8 cellular contexts compared by ENCODE assay signal in the genomic region with DNA sequence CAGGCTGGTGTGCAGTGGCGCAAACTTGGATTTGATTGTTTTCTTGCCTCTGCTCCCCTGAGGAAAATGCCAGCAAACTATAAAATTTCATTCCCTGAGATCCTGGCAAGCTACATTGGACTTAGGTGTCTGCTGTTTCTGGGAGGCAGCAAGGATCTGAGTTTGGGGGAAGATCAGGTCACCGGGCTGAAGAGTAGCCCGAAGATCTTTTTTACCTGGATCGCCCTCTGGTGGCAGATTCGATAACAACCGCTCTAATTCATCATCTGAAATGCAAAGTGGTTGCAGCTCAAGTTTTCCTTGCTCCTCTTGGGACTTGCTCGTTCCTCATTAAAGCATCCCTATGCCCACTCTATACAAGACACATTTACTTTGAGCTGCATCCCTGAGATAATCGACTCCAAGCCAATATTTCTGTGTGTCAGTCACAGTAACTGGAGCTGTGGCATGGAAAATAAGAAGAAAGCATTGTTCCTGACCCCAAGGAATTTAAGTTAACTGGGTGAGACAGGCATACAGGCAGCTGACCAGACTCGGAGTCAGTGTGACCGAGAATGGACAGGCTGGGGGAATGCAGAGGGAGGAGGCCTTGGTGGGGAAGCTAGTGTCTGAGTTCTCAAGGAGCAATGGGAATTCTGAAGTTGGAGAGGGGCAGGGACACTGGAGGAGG.
A peak's percentile ranks its signal among the peaks of the same experiment; 100 is the strongest.
DNase-seq lines count a peak whose midpoint lies in the region; FAIRE-seq and TF ChIP-seq lines count a peak whose summit lies in the region.

No MANE protein-coding gene starts in this region.

- no peaks in the 10 kb centered on the region for H3K79me1 ChIP-seq in H1 (ENCODE audit: low read depth, low read length)

- H3K23ac ChIP-seq in H1 (ENCODE audit: insufficient read length) = no peak overlapping the region

- H4K91ac ChIP-seq in H1 (replicated peaks; ENCODE audit: insufficient read length, low read length) = no peak overlapping the region

- peaks cover 5 to 14% of the 10 kb centered on the region in 2 experiments; a peak in 3 of 4 replicates for H3K9me3 ChIP-seq in H1 (ENCODE audit: insufficient read depth in 2 of 2, low read depth in 1 of 2, low read length in 1 of 2)
- H3K9me3 ChIP-seq in stomach = no peaks in the 10 kb centered on the region

- no peak overlapping the region for H3K14ac ChIP-seq in H1 (ENCODE audit: insufficient read length)

- H2BK15ac ChIP-seq in H1 (ENCODE audit: low read length) = no peak overlapping the region

- H3K27ac ChIP-seq in H1 (ENCODE audit: low read depth, low read length) (no peak overlapping the region), stomach (no peak overlapping the region), coronary artery (no peak overlapping the region)

- no peak overlapping the region for H4K8ac ChIP-seq in H1 (ENCODE audit: extremely low read depth, insufficient read depth, low read length)

- TF ChIP-seq CTCF in AG04449 (IDR thresholded peaks at IDR 0.05; ENCODE audit: insufficient read depth, low read length, missing control alignments) (peak; percentile 64), GM12875 (IDR thresholded peaks at IDR 0.05; ENCODE audit: borderline replicate concordance, insufficient read depth, low read depth, low read length) (peak; percentile 77), H1 (IDR thresholded peaks at IDR 0.05; ENCODE audit: control extremely low read depth in 1 of 3, insufficient read depth in 1 of 3, low read depth in 1 of 3, low read length in 3 of 3) (peak; percentile 30 to 78 (median 71)), stomach (IDR thresholded peaks at IDR 0.05) (peak in 3 of 7 experiments; percentile 41 to 46 (median 45)), coronary artery (IDR thresholded peaks at IDR 0.05) (no peak)

- DNase-seq in AG04449 (ENCODE audit: low read depth, low spot score) (no peak), NCI-H2171 (lab: John Stamatoyannopoulos, UW) (peak; percentile 30), H1 (ENCODE audit: low read depth in 1 of 2, low spot score in 2 of 2) (peak; percentile 36 to 90), mucosa of gallbladder (ENCODE audit: low spot score) (peak; percentile 56), stomach (peak; percentile 51), coronary artery (ENCODE audit: low spot score) (no peak)
- peak; percentile 65 to 73 for DNase-seq in activated CD4-positive, alpha-beta T cell treated with anti-CD3 and anti-CD28 coated beads, Interleukin-2, amount 50 U/mL, for 48 hours

- H3K79me2 ChIP-seq in H1 (ENCODE audit: control insufficient read depth in 1 of 2, insufficient read depth in 2 of 2, low read length in 2 of 2) = no peaks in the 10 kb centered on the region

- no peaks in the 10 kb centered on the region for H4K20me1 ChIP-seq in H1 (replicated peaks in 1 of 2; ENCODE audit: control insufficient read depth in 1 of 2, insufficient read depth in 2 of 2, low read length in 2 of 2)

- POLR2A ChIA-PET in AG04449 (lab: Yijun Ruan, JAX) = no interaction called here
- POLR2A ChIA-PET in H1 (lab: Charles Lee; ENCODE audit: partially characterized antibody) = no interaction called here

- no peak overlapping the region for H2BK12ac ChIP-seq in H1 (ENCODE audit: low read depth, low read length)

- no peak overlapping the region for H3K56ac ChIP-seq in H1 (replicated peaks; ENCODE audit: insufficient read length, low read depth, low read length)

- WGBS in H1 (ENCODE audit: extremely low coverage in 1 of 2, insufficient coverage in 1 of 2, insufficient read length in 1 of 2, insufficient replicate concordance in 2 of 2, low coverage in 1 of 2, low lambda C conversion rate in 2 of 2, missing lambda C conversion rate in 1 of 2), 2 experiments = 32% methylated on average over 9 of the region's 10 CpGs; no CpG with 5 or more reads in 1 of the 2 experiments
- 16 to 18% (median 17%) methylated on average over 10 of the region's 10 CpGs for WGBS in stomach, 5 donors

- H3K27me3 ChIP-seq in H1 (replicated peaks in 1 of 4; ENCODE audit: control insufficient read depth in 3 of 4, extremely low read depth in 1 of 4, insufficient read depth in 3 of 4, low read length in 3 of 4) (no peaks in the 10 kb centered on the region), stomach (peaks cover 0 to 44% (median 0%) of the 10 kb centered on the region in 3 donors)

- H2BK120ac ChIP-seq in H1 (replicated peaks; ENCODE audit: low read depth, low read length) = no peak overlapping the region

- peak; percentile 95 for FAIRE-seq in H1 (lab: Jason Lieb, UNC)

- H3K23me2 ChIP-seq in H1 (ENCODE audit: low read depth, low read length) = no peaks in the 10 kb centered on the region

- CTCF ChIA-PET in AG04449 (lab: Yijun Ruan, JAX) (interaction anchor here (0.6 to 8.0 kb wide), 20 partner anchors 8 to 1076 kb away, joined by 3 to 167 read pairs (median 4); partner anchors contain the start of gene CDS2), H1 (lab: Charles Lee; ENCODE audit: partially characterized antibody) (interaction anchor here (0.6 to 6.6 kb wide), 28 partner anchors 11 to 328 kb away, joined by 3 to 72 read pairs (median 4); no protein-coding TSS in a partner anchor)

- intact Hi-C loops in stomach (cut with DNase I; ENCODE audit: low total_unique reads) = no loop called here

- H3K4me3 ChIP-seq in AG04449 (ENCODE audit: low read depth, low read length) = no peak overlapping the region
- H3K4me3 ChIP-seq in GM12875 (ENCODE audit: low read depth, low read length) = no peak overlapping the region
- no peak overlapping the region; a peak in 1 of 8 replicates for H3K4me3 ChIP-seq in H1 (ENCODE audit: extremely low read depth in 1 of 4, insufficient read depth in 2 of 4, low read depth in 3 of 4, low read length in 4 of 4)
- H3K4me3 ChIP-seq in stomach = no peak overlapping the region
- H3K4me3 ChIP-seq in coronary artery = no peak overlapping the region

- no peak overlapping the region for H2AK5ac ChIP-seq in H1 (ENCODE audit: low read depth, low read length)

- no peak overlapping the region for H2BK5ac ChIP-seq in H1 (ENCODE audit: low read depth, low read length)

- no peak overlapping the region for H3K9ac ChIP-seq in H1 (replicated peaks in 1 of 4; ENCODE audit: extremely low read depth in 1 of 4, low read depth in 3 of 4, low read length in 3 of 4)

- TF ChIP-seq POLR2A in H1 (IDR thresholded peaks at IDR 0.05; ENCODE audit: control extremely low read depth in 1 of 2, low read depth in 2 of 2, low read length in 2 of 2) = no peak
- no peak for TF ChIP-seq POLR2A in stomach (IDR thresholded peaks at IDR 0.05)

- peak; percentile 73 to 77 for TF ChIP-seq RAD21 in H1 (IDR thresholded peaks at IDR 0.05 in 1 of 2, conservative IDR thresholded peaks at IDR 0.05 in 1 of 2; ENCODE audit: low read depth in 2 of 2, low read length in 2 of 2)

- no peak overlapping the region for H3K4ac ChIP-seq in H1 (replicated peaks; ENCODE audit: insufficient read length, low read depth, low read length)

- H3K4me1 ChIP-seq in H1 (replicated peaks in 1 of 4; ENCODE audit: control insufficient read depth in 3 of 4, insufficient read depth in 4 of 4, low read length in 3 of 4) (no peaks in the 10 kb centered on the region), stomach (peaks cover 0 to 3% (median 0%) of the 10 kb centered on the region in 4 donors)

- no peak overlapping the region for H2BK20ac ChIP-seq in H1 (ENCODE audit: low read length)

- H2AFZ ChIP-seq in H1 (ENCODE audit: low read length) = no peak overlapping the region

- no peak overlapping the region for H3K4me2 ChIP-seq in H1 (ENCODE audit: insufficient read depth in 1 of 2, low read depth in 2 of 2, low read length in 2 of 2)

- H3K36me3 ChIP-seq in H1 (ENCODE audit: control insufficient read depth in 2 of 4, insufficient read depth in 4 of 4, low read length in 3 of 4) (no peaks in the 10 kb centered on the region), stomach (no peaks in the 10 kb centered on the region)

- H4K5ac ChIP-seq in H1 (ENCODE audit: insufficient read length, low read depth, low read length) = no peak overlapping the region

- TF ChIP-seq EP300 in H1 (IDR thresholded peaks at IDR 0.05; ENCODE audit: borderline replicate concordance in 1 of 2, low read depth in 2 of 2, low read length in 2 of 2) = no peak
- no peak for TF ChIP-seq EP300 in stomach (IDR thresholded peaks at IDR 0.05)

- no peak overlapping the region for H3K18ac ChIP-seq in H1 (ENCODE audit: extremely low read depth, low read length)

TF ChIP-seq in H1, 55 proteins besides CTCF, POLR2A, EP300 and RAD21:
- TF ChIP-seq, protein P1, sequence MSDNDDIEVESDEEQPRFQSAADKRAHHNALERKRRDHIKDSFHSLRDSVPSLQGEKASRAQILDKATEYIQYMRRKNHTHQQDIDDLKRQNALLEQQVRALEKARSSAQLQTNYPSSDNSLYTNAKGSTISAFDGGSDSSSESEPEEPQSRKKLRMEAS (IDR thresholded peaks at IDR 0.05) = no peak
- TF ChIP-seq BCL11A (IDR thresholded peaks at IDR 0.05; ENCODE audit: low read depth in 2 of 2, low read length in 2 of 2) = no peak
- TF ChIP-seq BRCA1 (IDR thresholded peaks at IDR 0.05; ENCODE audit: low read depth, low read length) = no peak
- no peak for TF ChIP-seq FOSL1 (IDR thresholded peaks at IDR 0.05; ENCODE audit: insufficient read depth, low read depth, low read length)
- no peak for TF ChIP-seq SP2 (IDR thresholded peaks at IDR 0.05; ENCODE audit: low read length)
- no peak for TF ChIP-seq CHD2 (IDR thresholded peaks at IDR 0.05; ENCODE audit: low read length)
- no peak for TF ChIP-seq GABPA (IDR thresholded peaks at IDR 0.05; ENCODE audit: borderline replicate concordance, insufficient read depth, low read length)
- TF ChIP-seq RXRA (IDR thresholded peaks at IDR 0.05; ENCODE audit: insufficient read depth, low read depth, low read length) = no peak
- TF ChIP-seq E2F6 (IDR thresholded peaks at IDR 0.05) = no peak
- TF ChIP-seq ASH2L (IDR thresholded peaks at IDR 0.05; ENCODE audit: low read length) = no peak
- no peak for TF ChIP-seq CHD1 (IDR thresholded peaks at IDR 0.05; ENCODE audit: low read depth, low read length)
- TF ChIP-seq MAFK (IDR thresholded peaks at IDR 0.05; ENCODE audit: low read depth, low read length) = no peak
- no peak for TF ChIP-seq GTF2F1 (IDR thresholded peaks at IDR 0.05; ENCODE audit: borderline replicate concordance, low read depth, low read length)
- TF ChIP-seq PHF8 (conservative IDR thresholded peaks at IDR 0.05; ENCODE audit: low read depth, low read length) = no peak
- TF ChIP-seq KDM5A (IDR thresholded peaks at IDR 0.05; ENCODE audit: low read length) = no peak
TF ChIP-seq in H1: peak in this region for 0.

Comparison
In these comparisons a context has a peak if more than half of its experiments do, and no peak if none do; other contexts are left out.
1. DNase-seq: peak in NCI-H2171 (single experiment), activated CD4-positive, alpha-beta T cell treated with anti-CD3 and anti-CD28 coated beads, Interleukin-2, amount 50 U/mL, for 48 hours (2 of 2), H1 (2 of 2), mucosa of gallbladder (single experiment) and stomach (single experiment); none in AG04449 (single experiment) and coronary artery (single experiment).